ENCODE assay signal across 17 cellular contexts in genomic region chr4:10380695-10381094, GRCh38.
DNase-seq lines count a peak whose midpoint lies in the region; ATAC-seq, FAIRE-seq and TF ChIP-seq lines count a peak whose summit lies in the region.
"Had no signal": no experiment of that assay in that cellular context is flagged by ENCODE, and none has a peak within 500 bp of the region (broad histone marks: within the 10 kb centered on the region; RNA-seq: fewer than 3 reads in every experiment).

No MANE protein-coding gene starts in this region.

- no peak overlapping the region for H2BK15ac ChIP-seq in neuronal stem cell (ENCODE audit: low read length)

- H3K4me3 ChIP-seq in AG10803 (ENCODE audit: low read length), result no peak overlapping the region
- no peak overlapping the region for H3K4me3 ChIP-seq in bronchial epithelial cell (ENCODE audit: low read depth, low read length)
- no peak overlapping the region for H3K4me3 ChIP-seq in fibroblast of the aortic adventitia (ENCODE audit: low read depth, low read length)
- peak overlapping the region in 1 of 2 donors; percentile 47 for H3K4me3 ChIP-seq in neuronal stem cell (ENCODE audit: low read length in 2 of 2)

- H2BK5ac ChIP-seq in neuronal stem cell (ENCODE audit: low read length), result no peak overlapping the region

- H3K27me3 ChIP-seq in bronchial epithelial cell (ENCODE audit: control insufficient read depth, insufficient read depth, low read length), result no peaks in the 10 kb centered on the region
- no peaks in the 10 kb centered on the region for H3K27me3 ChIP-seq in neuronal stem cell (ENCODE audit: control insufficient read depth in 3 of 3, insufficient read depth in 3 of 3, low read depth in 1 of 3, low read length in 3 of 3)
- H3K27me3 ChIP-seq: BE2C had no signal

- no peak for FAIRE-seq in bronchial epithelial cell (lab: Jason Lieb, UNC)
- FAIRE-seq: GM12892 had no signal

- no peak overlapping the region for H3K14ac ChIP-seq in neuronal stem cell (ENCODE audit: low read length)

- no peak overlapping the region for H4K8ac ChIP-seq in neuronal stem cell (ENCODE audit: low read depth, low read length)

- H2BK120ac ChIP-seq in neuronal stem cell (ENCODE audit: low read depth, low read length), result no peak overlapping the region

- H2AK5ac ChIP-seq in neuronal stem cell (ENCODE audit: low read depth, low read length), result no peak overlapping the region

- H3K27ac ChIP-seq in neuronal stem cell (replicated peaks; ENCODE audit: low read length), result no peak overlapping the region

- peak; percentile 11 for DNase-seq in AG10803 (ENCODE audit: low read depth)
- DNase-seq in M059J (ENCODE audit: low read depth), result peak; percentile 30
- DNase-seq in bronchial epithelial cell (ENCODE audit: low read depth), result peak; percentile 45
- DNase-seq in fibroblast of the aortic adventitia (ENCODE audit: low read depth), result peak; percentile 24
- no peak for DNase-seq in stimulated activated naive CD4-positive, alpha-beta T cell treated with Interleukin-2 at 50 U/mL for 16 hours (lab: John Stamatoyannopoulos, UW)
- no peak for DNase-seq in activated T-cell treated with anti-CD3 and anti-CD28 coated beads for 4 hours
- no peak for DNase-seq in neuronal stem cell (ENCODE audit: low spot score)
- DNase-seq: ACHN; BE2C; Caco-2; CD8-positive, alpha-beta memory T cell; DND-41; GDM1; GOT3; H9 had no signal

- no peak for ATAC-seq in GM21825 (IDR thresholded peaks at IDR 0.05; ENCODE audit: unreplicated experiment)

- H3K9me3 ChIP-seq in neuronal stem cell (replicated peaks in 1 of 2; ENCODE audit: control insufficient read depth in 2 of 2, insufficient read depth in 1 of 2, low read depth in 1 of 2, low read length in 2 of 2), result no peaks in the 10 kb centered on the region
- H3K9me3 ChIP-seq: BE2C, Caco-2 had no signal

- no peak overlapping the region for H3K9ac ChIP-seq in neuronal stem cell (ENCODE audit: low read depth, low read length, poor library complexity)

- H2AFZ ChIP-seq in neuronal stem cell (ENCODE audit: low read length), result no peak overlapping the region

- TF ChIP-seq CTCF in AG10803 (conservative IDR thresholded peaks at IDR 0.05; ENCODE audit: low read length) (no peak), bronchial epithelial cell (IDR thresholded peaks at IDR 0.05; ENCODE audit: insufficient read depth, low read length, severe bottlenecking) (no peak), fibroblast of the aortic adventitia (IDR thresholded peaks at IDR 0.05; ENCODE audit: insufficient read depth, low read length) (no peak)

- no peak overlapping the region for H3K18ac ChIP-seq in neuronal stem cell (ENCODE audit: low read length)

- H3K4me2 ChIP-seq in neuronal stem cell (ENCODE audit: insufficient read depth, low read length, poor library complexity, severe bottlenecking), result no peak overlapping the region

- H3K79me1 ChIP-seq in neuronal stem cell (ENCODE audit: low read depth, low read length), result no peaks in the 10 kb centered on the region

- H3K4me1 ChIP-seq in neuronal stem cell (ENCODE audit: control insufficient read depth in 2 of 2, insufficient read depth in 1 of 2, low read depth in 1 of 2, low read length in 2 of 2), result no peaks in the 10 kb centered on the region
- H3K4me1 ChIP-seq: BE2C, Caco-2 had no signal

- WGBS in neuronal stem cell (ENCODE audit: extremely low coverage in 2 of 2, insufficient read length in 2 of 2, insufficient replicate concordance in 1 of 2), 2 donors, result no CpG with 5 or more reads among the region's 1 CpG

- no peak overlapping the region for H4K91ac ChIP-seq in neuronal stem cell (ENCODE audit: low read depth, low read length, poor library complexity)

- no peak overlapping the region for H3K4ac ChIP-seq in neuronal stem cell (ENCODE audit: low read length)

- H3K36me3 ChIP-seq in bronchial epithelial cell (ENCODE audit: control insufficient read depth, insufficient read depth, low read length) (no peaks in the 10 kb centered on the region), neuronal stem cell (replicated peaks in 1 of 2; ENCODE audit: control insufficient read depth in 2 of 2, insufficient read depth in 2 of 2, low read length in 2 of 2) (no peaks in the 10 kb centered on the region)
- H3K36me3 ChIP-seq: BE2C had no signal

- no peak overlapping the region for H2BK12ac ChIP-seq in neuronal stem cell (ENCODE audit: low read length)

- no peak overlapping the region for H3K23ac ChIP-seq in neuronal stem cell (ENCODE audit: low read depth, low read length, poor library complexity)

Comparison
In these comparisons a context has a peak if more than half of its experiments do, and no peak if none do; other contexts are left out.
1. DNase-seq: peak in AG10803 (single experiment), M059J (single experiment), bronchial epithelial cell (single experiment) and fibroblast of the aortic adventitia (single experiment); none in stimulated activated naive CD4-positive, alpha-beta T cell treated with Interleukin-2 at 50 U/mL for 16 hours (single experiment), activated T-cell treated with anti-CD3 and anti-CD28 coated beads for 4 hours (single experiment) and neuronal stem cell (single experiment).